Comparison of ENCODE assay signal across 8 cellular contexts in genomic region chr1:77282187-77282865, GRCh38. TPM values are rescaled to one million over a fixed set of nuclear protein-coding genes. Genes with fewer than 3 reads are reported as not detected.
DNase-seq lines count a peak whose midpoint lies in the region; ATAC-seq and TF ChIP-seq lines count a peak whose summit lies in the region.

No MANE protein-coding gene starts in this region.

- no peaks in the 10 kb centered on the region for H3K4me1 ChIP-seq in BE2C
- peaks cover 19 to 33% of the 10 kb centered on the region in 2 experiments for H3K4me1 ChIP-seq in neutrophil (ENCODE audit: control insufficient read depth in 1 of 2, insufficient read depth in 1 of 2, low read depth in 1 of 2, low read length in 1 of 2)
- H3K4me1 ChIP-seq in vagina = peaks cover 12% of the 10 kb centered on the region

- intact Hi-C loops in vagina (cut with DNase I) = no loop called here

- no peaks in the 10 kb centered on the region for H3K27me3 ChIP-seq in BE2C
- peaks cover 73% of the 10 kb centered on the region for H3K27me3 ChIP-seq in neutrophil
- no peaks in the 10 kb centered on the region for H3K27me3 ChIP-seq in vagina

- ATAC-seq in GM19438 (IDR thresholded peaks at IDR 0.05; ENCODE audit: low read depth, unreplicated experiment) = peak; percentile 46
- ATAC-seq in HG03378 (IDR thresholded peaks at IDR 0.05; ENCODE audit: unreplicated experiment) = no peak

- H3K9me3 ChIP-seq in BE2C = no peaks in the 10 kb centered on the region
- no peaks in the 10 kb centered on the region for H3K9me3 ChIP-seq in neutrophil
- H3K9me3 ChIP-seq in vagina = no peaks in the 10 kb centered on the region

- TF ChIP-seq POLR2A in NB4 (IDR thresholded peaks at IDR 0.05; ENCODE audit: extremely low read depth, insufficient read length) = no peak
- TF ChIP-seq POLR2A in vagina (IDR thresholded peaks at IDR 0.05) = no peak

- H3K27ac ChIP-seq in neutrophil (no peak overlapping the region), vagina (no peak overlapping the region)

- DNase-seq in BE2C (peak; percentile 43), NB4 (ENCODE audit: low read depth) (no peak), fibroblast of the aortic adventitia (ENCODE audit: low read depth) (peak; percentile 32), vagina (ENCODE audit: extremely low spot score in 2 of 2) (no peak)
- peak; percentile 58 to 65 for DNase-seq in activated T-cell treated with anti-CD3 and anti-CD28 coated beads, Interleukin-2, amount 50 U/mL, for 48 hours

- no peaks in the 10 kb centered on the region for H3K36me3 ChIP-seq in BE2C
- no peaks in the 10 kb centered on the region for H3K36me3 ChIP-seq in neutrophil
- no peaks in the 10 kb centered on the region for H3K36me3 ChIP-seq in vagina

- H3K4me3 ChIP-seq in BE2C (ENCODE audit: low read depth, low read length) (peak overlapping the region; percentile 66), NB4 (ENCODE audit: low read depth, low read length) (peak overlapping the region; percentile 43), fibroblast of the aortic adventitia (ENCODE audit: low read depth, low read length) (peak overlapping the region; percentile 76), neutrophil (ENCODE audit: low read depth in 1 of 2, low read length in 1 of 2) (peak overlapping the region; percentile 40 to 56), vagina (peak overlapping the region; percentile 38 to 50)

- TF ChIP-seq CTCF in BE2C (IDR thresholded peaks at IDR 0.05; ENCODE audit: low read depth, low read length) (no peak), NB4 (IDR thresholded peaks at IDR 0.05; ENCODE audit: low read depth, low read length) (no peak), fibroblast of the aortic adventitia (IDR thresholded peaks at IDR 0.05; ENCODE audit: insufficient read depth, low read length) (no peak), neutrophil (IDR thresholded peaks at IDR 0.05) (no peak), vagina (IDR thresholded peaks at IDR 0.05) (no peak)

RNA-seq across cellular contexts. Expression of gene AK5, which starts 0.5 kb away (rescaled TPM):
- 2.5 TPM for polyA plus RNA-seq in BE2C (2012; ENCODE audit: insufficient read depth, insufficient read length, low read depth)
- 13.5 and 18.8 TPM in 2 replicates for total RNA-seq in fibroblast of the aortic adventitia (ENCODE audit: low replicate concordance)
- total RNA-seq in vagina = 6.9 TPM

Comparison
In these comparisons a context has a peak if more than half of its experiments do, and no peak if none do; other contexts are left out.
1. DNase-seq: peak in BE2C (single experiment), activated T-cell treated with anti-CD3 and anti-CD28 coated beads, Interleukin-2, amount 50 U/mL, for 48 hours (2 of 2) and fibroblast of the aortic adventitia (single experiment); none in NB4 (single experiment) and vagina (0 of 2).
2. Peak in every context shown above with its lines, with median percentiles within 50 percentile points of each other: H3K4me3 ChIP-seq.